ENCODE assay signal across 15 cellular contexts in the genomic region with DNA sequence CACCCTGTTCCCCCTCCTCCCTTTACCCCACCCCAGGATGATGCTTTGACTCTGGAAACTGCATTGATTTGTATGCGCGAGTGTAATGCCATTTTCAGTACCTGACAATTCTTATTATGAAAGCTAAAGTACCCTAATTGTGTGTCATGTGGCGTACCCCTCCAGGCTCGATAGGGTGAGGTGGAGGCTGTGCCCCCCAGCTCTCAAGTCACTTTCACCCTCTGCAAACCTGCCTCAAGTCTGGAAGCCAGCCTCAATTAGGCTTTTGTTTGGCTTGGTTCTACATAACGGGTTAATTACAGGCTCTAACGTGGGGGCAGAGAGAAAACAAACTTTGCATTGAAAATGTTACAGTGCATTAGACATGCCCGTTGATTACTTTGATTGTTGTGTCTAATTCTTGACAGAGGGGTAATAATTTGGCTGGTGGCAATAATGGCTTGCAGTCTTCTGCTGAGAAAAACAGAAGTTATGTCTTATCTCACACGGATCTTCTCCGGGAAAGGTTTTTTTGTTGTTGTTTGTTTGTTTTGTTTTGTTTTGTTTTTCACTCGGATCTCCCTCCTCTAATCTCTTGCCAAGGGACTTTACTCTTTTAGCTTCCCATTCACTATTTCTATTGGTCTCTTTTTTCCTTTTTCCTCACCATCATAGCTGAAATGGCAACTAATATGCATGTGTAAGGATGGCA. TPM values are rescaled to one million over a fixed set of nuclear protein-coding genes. Genes with fewer than 3 reads are reported as not detected.
"Had no signal": no experiment of that assay in that cellular context is flagged by ENCODE, and none has a peak within 500 bp of the region (broad histone marks: within the 10 kb centered on the region; RNA-seq: fewer than 3 reads in every experiment).

No MANE protein-coding gene starts in this region.

- H3K27ac ChIP-seq: colonic mucosa, foreskin keratinocyte, lower lobe of right lung, skin epidermis, upper lobe of right lung had no signal

- FAIRE-seq: endothelial cell of umbilical vein had no signal

- H3K27me3 ChIP-seq: foreskin keratinocyte had no signal

- H3K9me3 ChIP-seq: colonic mucosa, lower lobe of right lung, upper lobe of right lung had no signal

- DNase-seq: activated CD4-positive, alpha-beta T cell treated with anti-CD3 and anti-CD28 coated beads, Interleukin-2, amount 50 U/mL, for 1 hour; activated CD4-positive, CD25-positive, alpha-beta regulatory T cell; activated CD8-positive, alpha-beta memory T cell treated with anti-CD3 and anti-CD28 coated beads for 24 hours; activated naive CD8-positive, alpha-beta T cell treated with anti-CD3 and anti-CD28 coated beads for 36 hours; amygdala; central memory CD4-positive, alpha-beta T cell; colonic mucosa; foreskin keratinocyte; left colon; lower lobe of right lung; right cardiac atrium; upper lobe of right lung had no signal

- H3K36me3 ChIP-seq: colonic mucosa, lower lobe of right lung, upper lobe of right lung had no signal

- H3K4me1 ChIP-seq: colonic mucosa, lower lobe of right lung, upper lobe of right lung had no signal

- H3K4me3 ChIP-seq: colonic mucosa, lower lobe of right lung, skin epidermis, upper lobe of right lung had no signal

RNA-seq across cellular contexts. Expression of a gene that starts 12.6 kb away (rescaled TPM):
- total RNA-seq: activated naive CD8-positive, alpha-beta T cell treated with anti-CD3 and anti-CD28 coated beads for 36 hours; activated T-helper 1 cell treated with anti-CD3 and anti-CD28 coated beads, Interleukin-12 subunit alpha, Interleukin-12 subunit beta, Interleukin-2, Interleukin-4 antibody, amounts not matched to agents 30 ng/mL and 10 ng/mL and 1 ng/mL, durations not matched to agents 14 hours and 24 hours and 36 hours; right cardiac atrium; upper lobe of right lung had no signal
- polyA plus RNA-seq: right cardiac atrium had no signal
